ENCODE assay signal across 19 cellular contexts in genomic region chr9:76644647-76645250, GRCh38.
DNase-seq lines count a peak whose midpoint lies in the region; ATAC-seq, FAIRE-seq and TF ChIP-seq lines count a peak whose summit lies in the region.
"Had no signal": no experiment of that assay in that cellular context is flagged by ENCODE, and none has a peak within 500 bp of the region (broad histone marks: within the 10 kb centered on the region; RNA-seq: fewer than 3 reads in every experiment).

No MANE protein-coding gene starts in this region.

- DNase-seq in GM12892 (ENCODE audit: insufficient read length) (no peak), left colon (no peak), left ventricle myocardium superior (no peak)
- no peak for DNase-seq in stimulated activated CD4-positive, alpha-beta T cell treated with anti-CD3 and anti-CD28 coated beads, Interleukin-1b, Interleukin-23, amount 100 ng/mL, for 48 hours
- DNase-seq: C1 segment of cervical spinal cord; Calu3; CD4-positive, alpha-beta memory T cell; COR-L47; DMS53; DMS79 treated with DMSO at 0.1 percent for 48 hours; GF-D8; GOT3; HFFc6 had no signal

- H3K9me3 ChIP-seq in parathyroid adenoma (ENCODE audit: control insufficient read depth, low read length): no peaks in the 10 kb centered on the region
- H3K9me3 ChIP-seq: HAP-1 had no signal

- H3K79me2 ChIP-seq in KMS-11 (ENCODE audit: insufficient read depth, low read depth) (no peaks in the 10 kb centered on the region), parathyroid adenoma (no peaks in the 10 kb centered on the region)

- TF ChIP-seq CTCF in KMS-11 (conservative IDR thresholded peaks at IDR 0.05; ENCODE audit: low read depth, low read length) (no peak), parathyroid adenoma (IDR thresholded peaks at IDR 0.05) (no peak)

- H3K4me1 ChIP-seq in KMS-11 (ENCODE audit: low read depth, poor library complexity, severe bottlenecking) (peaks cover 63% of the 10 kb centered on the region), parathyroid adenoma (peaks cover 47% of the 10 kb centered on the region)
- H3K4me1 ChIP-seq: HAP-1 had no signal

- H3K36me3 ChIP-seq in KMS-11 (ENCODE audit: insufficient read depth): no peaks in the 10 kb centered on the region
- H3K36me3 ChIP-seq in parathyroid adenoma (ENCODE audit: control insufficient read depth, insufficient read depth, low read length): no peaks in the 10 kb centered on the region
- H3K36me3 ChIP-seq: HAP-1 had no signal

- H4K20me1 ChIP-seq in KMS-11 (ENCODE audit: insufficient read depth): no peaks in the 10 kb centered on the region

- peak overlapping the region; percentile 85; the same call in 1 of the 2 replicates for H3K27ac ChIP-seq in KMS-11
- peak overlapping the region; percentile 94 for H3K27ac ChIP-seq in parathyroid adenoma

- H3K4me2 ChIP-seq in KMS-11: peak overlapping the region; percentile 81
- no peak overlapping the region for H3K4me2 ChIP-seq in parathyroid adenoma (ENCODE audit: low read length)

- H2AFZ ChIP-seq in KMS-11 (ENCODE audit: low read depth) (no peak overlapping the region), parathyroid adenoma (no peak overlapping the region)

- ATAC-seq in left colon: peak; percentile 89
- no peak for ATAC-seq in HG03460 (IDR thresholded peaks at IDR 0.05; ENCODE audit: unreplicated experiment)
- no peak for ATAC-seq in GM21447 (IDR thresholded peaks at IDR 0.05; ENCODE audit: unreplicated experiment)
- no peak for ATAC-seq in left ventricle myocardium superior

- intact Hi-C loops in left colon (cut with DNase I, micrococcal nuclease) (no loop called here), left ventricle myocardium superior (cut with micrococcal nuclease) (no loop called here)

- no peak for TF ChIP-seq POLR2A in GM12892 (IDR thresholded peaks at IDR 0.05; ENCODE audit: low read depth, low read length)

- peak; percentile 30 for FAIRE-seq in GM12892 (lab: Jason Lieb, UNC)
- FAIRE-seq: H54 had no signal

- no peak overlapping the region for H3K4me3 ChIP-seq in KMS-11 (IDR thresholded peaks at IDR 0.05; ENCODE audit: insufficient read depth, low read depth, low read length)
- no peak overlapping the region for H3K4me3 ChIP-seq in parathyroid adenoma (ENCODE audit: low read depth, low read length)
- H3K4me3 ChIP-seq: HAP-1 had no signal

- H3K9ac ChIP-seq in KMS-11 (no peak overlapping the region), parathyroid adenoma (no peak overlapping the region)

- H3K27me3 ChIP-seq in KMS-11 (ENCODE audit: insufficient read depth, low read depth) (no peaks in the 10 kb centered on the region), parathyroid adenoma (ENCODE audit: control insufficient read depth, insufficient read depth, low read length) (no peaks in the 10 kb centered on the region)
